ENCODE assay signal across 8 cellular contexts in the genomic region with DNA sequence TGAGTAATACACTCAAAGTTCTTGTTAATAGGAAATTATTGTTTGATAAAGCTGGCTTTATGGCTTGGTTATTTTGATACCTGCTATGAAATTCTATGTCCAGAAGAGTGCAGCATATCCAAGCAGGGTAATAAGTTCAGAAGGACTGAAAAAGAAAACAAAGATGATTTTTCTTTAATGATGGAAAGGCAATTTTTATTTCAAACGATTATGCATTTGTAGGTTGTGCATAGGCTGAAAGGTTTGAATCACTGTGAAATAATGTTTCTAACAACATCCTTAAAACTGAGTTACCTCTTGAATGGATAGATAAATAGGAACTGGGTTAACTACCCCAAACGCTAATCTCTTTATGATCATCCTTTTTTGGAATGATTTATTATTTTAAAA. TPM values are rescaled to one million over a fixed set of nuclear protein-coding genes. Genes with fewer than 3 reads are reported as not detected.
DNase-seq lines count a peak whose midpoint lies in the region; ATAC-seq and TF ChIP-seq lines count a peak whose summit lies in the region.

No MANE protein-coding gene starts in this region.

- H3K4me1 ChIP-seq in right atrium auricular region = peaks cover 0 to 21% of the 10 kb centered on the region in 2 donors
- H3K4me1 ChIP-seq in OCI-LY1 (ENCODE audit: insufficient read depth, low read length, severe bottlenecking) = peaks cover 35% of the 10 kb centered on the region

- DNase-seq in right atrium auricular region (ENCODE audit: low spot score) = no peak
- no peak for DNase-seq in left cardiac atrium
- DNase-seq in coronary artery (ENCODE audit: low spot score) = no peak
- no peak for DNase-seq in neural crest cell (ENCODE audit: low read depth, low spot score)
- no peak for DNase-seq in ecto neural progenitor cell (ENCODE audit: low spot score)

- no peaks in the 10 kb centered on the region for H3K9me3 Mint-ChIP-seq in neural crest cell

- H3K9me2 ChIP-seq in OCI-LY1 (ENCODE audit: low read depth, low read length) = no peaks in the 10 kb centered on the region

- H3K4me3 ChIP-seq in right atrium auricular region (peak overlapping the region in 1 of 2 donors; percentile 80), OCI-LY1 (ENCODE audit: low read depth, low read length, poor library complexity, severe bottlenecking) (peak overlapping the region; percentile 94), coronary artery (peak overlapping the region; percentile 95)

- H3K4me1 Mint-ChIP-seq in neural crest cell = peaks cover 10% of the 10 kb centered on the region

- H3K27me3 ChIP-seq in right atrium auricular region = no peaks in the 10 kb centered on the region
- H3K27me3 ChIP-seq in OCI-LY1 (ENCODE audit: insufficient read depth, low read length) = no peaks in the 10 kb centered on the region

- H2AFZ ChIP-seq in OCI-LY1 (ENCODE audit: low read length) = no peak overlapping the region

- ATAC-seq in left cardiac atrium (no peak), GM19324 (IDR thresholded peaks at IDR 0.05; ENCODE audit: low FRiP score, unreplicated experiment) (no peak), GM18505 (IDR thresholded peaks at IDR 0.05; ENCODE audit: unreplicated experiment) (no peak)

- H3K79me2 ChIP-seq in OCI-LY1 (ENCODE audit: insufficient read depth, low read length) = 0 out of 2 replicates have a peak, but pooled peaks cover 3% of the 10 kb centered on the region

- H3K4me2 ChIP-seq in OCI-LY1 (ENCODE audit: low read length) = peak overlapping the region; percentile 94

- H3K27ac Mint-ChIP-seq in neural crest cell (ENCODE audit: unreplicated experiment) = no peak overlapping the region

- H3K27ac ChIP-seq in right atrium auricular region = peak overlapping the region; percentile 87 to 97
- H3K27ac ChIP-seq in OCI-LY1 (ENCODE audit: low read depth, low read length, poor library complexity, severe bottlenecking) = no peak overlapping the region
- peak overlapping the region; percentile 95 to 97 for H3K27ac ChIP-seq in coronary artery

- no peaks in the 10 kb centered on the region for H4K20me1 ChIP-seq in OCI-LY1 (ENCODE audit: insufficient read depth, low read length)

- no peaks in the 10 kb centered on the region for H3F3A ChIP-seq in OCI-LY1 (ENCODE audit: insufficient read depth, low read length)

- H3K4me3 Mint-ChIP-seq in neural crest cell = peak overlapping the region; percentile 88

- peaks cover 74% of the 10 kb centered on the region for H3K27me3 Mint-ChIP-seq in neural crest cell (ENCODE audit: low read depth)

- TF ChIP-seq CTCF in right atrium auricular region (IDR thresholded peaks at IDR 0.05) = peak in 1 of 2 donors; percentile 51
- TF ChIP-seq CTCF in OCI-LY1 (IDR thresholded peaks at IDR 0.05; ENCODE audit: low read length) = peak; percentile 57
- TF ChIP-seq CTCF in coronary artery (IDR thresholded peaks at IDR 0.05) = no peak
- TF ChIP-seq CTCF in neural crest cell (conservative IDR thresholded peaks at IDR 0.05) = peak; percentile 66

- H3K36me3 Mint-ChIP-seq in neural crest cell (ENCODE audit: low read depth) = no peaks in the 10 kb centered on the region

- intact Hi-C loops in left cardiac atrium (cut with DNase I) = no loop called here

- no peaks in the 10 kb centered on the region for H3K9me3 ChIP-seq in right atrium auricular region
- no peaks in the 10 kb centered on the region for H3K9me3 ChIP-seq in OCI-LY1 (ENCODE audit: low read length)

- H3K36me3 ChIP-seq in right atrium auricular region (no peaks in the 10 kb centered on the region), OCI-LY1 (ENCODE audit: insufficient read depth, low read length) (no peaks in the 10 kb centered on the region)

- TF ChIP-seq POLR2A in GM18505 (IDR thresholded peaks at IDR 0.05; ENCODE audit: borderline replicate concordance, extremely low read depth, insufficient read depth, insufficient read length) = no peak

- H3K9ac ChIP-seq in OCI-LY1 (ENCODE audit: low read length) = no peak overlapping the region

RNA-seq across cellular contexts. Expression of a gene that starts 1.4 kb away (rescaled TPM):
- total RNA-seq in right atrium auricular region = 10 to 100 TPM; 24.8 to 35.8 TPM
- 10 to 100 TPM; 30.3 to 45.0 TPM for total RNA-seq in left cardiac atrium
- 3.0 and 3.3 TPM in 2 replicates for total RNA-seq in neural crest cell
